8 cellular contexts compared by ENCODE assay signal in the genomic region with DNA sequence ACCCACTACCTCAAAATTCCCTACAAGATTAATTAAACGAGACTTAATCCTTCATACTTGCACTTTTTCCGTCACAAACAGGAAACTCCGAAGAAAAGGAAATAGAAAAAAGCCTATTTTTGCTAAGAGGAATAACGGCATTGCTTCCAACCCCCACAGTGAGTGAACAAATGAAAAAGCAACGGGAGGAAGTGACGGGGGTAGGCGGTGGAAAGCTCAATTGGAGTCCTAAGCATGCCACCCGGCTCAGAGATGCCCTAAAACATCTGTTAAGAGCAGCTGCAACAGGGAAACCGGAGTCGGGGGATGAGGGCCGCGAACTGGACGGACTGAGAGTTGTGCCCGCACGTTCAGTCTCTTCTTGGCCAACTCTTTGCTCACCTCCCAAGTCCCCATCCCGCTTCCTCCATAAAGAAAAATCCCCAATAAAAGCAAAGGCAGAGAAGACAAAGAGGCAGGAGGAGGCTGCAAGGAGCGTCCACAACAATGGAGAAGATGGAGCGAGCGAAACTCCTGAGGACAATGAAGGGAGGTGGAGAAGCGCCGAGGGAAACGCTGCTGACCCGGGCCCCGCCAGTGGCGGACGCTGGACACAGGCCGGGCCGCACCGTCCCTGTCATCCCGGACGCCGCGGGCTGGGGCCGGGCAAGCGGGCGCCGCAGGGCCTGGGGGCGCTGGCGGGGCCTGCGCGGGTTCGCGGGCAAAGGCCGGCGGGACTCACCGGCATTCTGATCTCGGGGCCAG. TPM values are rescaled to one million over a fixed set of nuclear protein-coding genes. Genes with fewer than 3 reads are reported as not detected.
DNase-seq lines count a peak whose midpoint lies in the region; ATAC-seq and TF ChIP-seq lines count a peak whose summit lies in the region.

No MANE protein-coding gene starts in this region.

- H3K4me3 Mint-ChIP-seq in natural killer cell treated with Interleukin-12 subunit alpha and Interleukin-12 subunit beta and Interleukin-15 and Interleukin-18, amount 100 ng/mL, for 72 hours: peak overlapping the region; percentile 100

- CTCF ChIA-PET in AG04449 (lab: Yijun Ruan, JAX): interaction anchor here (1.3 to 1.8 kb wide), 2 partner anchors 9 to 23 kb away, joined by 3 to 6 read pairs; no protein-coding TSS in a partner anchor

- H3K4me1 Mint-ChIP-seq in natural killer cell treated with Interleukin-12 subunit alpha and Interleukin-12 subunit beta and Interleukin-15 and Interleukin-18, amount 100 ng/mL, for 72 hours (ENCODE audit: low read depth in 2 of 2): peaks cover 17 to 21% of the 10 kb centered on the region in 2 donors

- ATAC-seq in GM18519 (IDR thresholded peaks at IDR 0.05; ENCODE audit: low FRiP score, unreplicated experiment) (peak; percentile 4), HG03066 (IDR thresholded peaks at IDR 0.05; ENCODE audit: low read depth, unreplicated experiment) (peak; percentile 37)
- ATAC-seq in natural killer cell treated with Interleukin-12 subunit alpha and Interleukin-12 subunit beta and Interleukin-15 and Interleukin-18, amount 100 ng/mL, for 72 hours: peak; percentile 55 to 60

- no peaks in the 10 kb centered on the region for H3K27me3 Mint-ChIP-seq in natural killer cell treated with Interleukin-12 subunit alpha and Interleukin-12 subunit beta and Interleukin-15 and Interleukin-18, amount 100 ng/mL, for 72 hours

- H3K4me3 ChIP-seq in AG04449 (ENCODE audit: low read depth, low read length): peak overlapping the region; percentile 89

- DNase-seq in AG04449 (ENCODE audit: low read depth, low spot score) (no peak), OCI-M1 (lab: John Stamatoyannopoulos, UW) (peak; percentile 77), fibroblast of gingiva (ENCODE audit: low read depth) (peak; percentile 74)
- peak; percentile 72 to 73 for DNase-seq in activated T-cell treated with anti-CD3 and anti-CD28 coated beads, Interleukin-2, amount 50 U/mL, for 48 hours
- DNase-seq in natural killer cell treated with Interleukin-12 subunit alpha and Interleukin-12 subunit beta and Interleukin-15 and Interleukin-18, amount 100 ng/mL, for 72 hours (ENCODE audit: low spot score): peak; percentile 63
- peak; percentile 68 for DNase-seq in stimulated activated naive CD4-positive, alpha-beta T cell treated with Interleukin-2 at 50 U/mL for 16 hours (lab: John Stamatoyannopoulos, UW)

- POLR2A ChIA-PET in AG04449 (lab: Yijun Ruan, JAX): no interaction called here

- H3K9me3 Mint-ChIP-seq in natural killer cell treated with Interleukin-12 subunit alpha and Interleukin-12 subunit beta and Interleukin-15 and Interleukin-18, amount 100 ng/mL, for 72 hours: no peaks in the 10 kb centered on the region

- H3K27ac Mint-ChIP-seq in natural killer cell treated with Interleukin-12 subunit alpha and Interleukin-12 subunit beta and Interleukin-15 and Interleukin-18, amount 100 ng/mL, for 72 hours: peak overlapping the region; percentile 97 to 98

- peaks cover 14% of the 10 kb centered on the region for H3K36me3 Mint-ChIP-seq in natural killer cell treated with Interleukin-12 subunit alpha and Interleukin-12 subunit beta and Interleukin-15 and Interleukin-18, amount 100 ng/mL, for 72 hours

- no peak for TF ChIP-seq CTCF in AG04449 (IDR thresholded peaks at IDR 0.05; ENCODE audit: insufficient read depth, low read length, missing control alignments)

RNA-seq across cellular contexts. Expression of a gene that starts 0.7 kb away (rescaled TPM):
- 100 to 1,000 TPM; 106 to 116 TPM for total RNA-seq in natural killer cell treated with Interleukin-12 subunit alpha and Interleukin-12 subunit beta and Interleukin-15 and Interleukin-18, amount 100 ng/mL, for 72 hours

Comparison
In these comparisons a context has a peak if more than half of its experiments do, and no peak if none do; other contexts are left out.
1. ATAC-seq: peak in every context shown above with its lines; median percentile 58 in natural killer cell treated with Interleukin-12 subunit alpha and Interleukin-12 subunit beta and Interleukin-15 and Interleukin-18, amount 100 ng/mL, for 72 hours; 37 in HG03066; 4 in GM18519.